In genomic region chr2:27627963-27628766, GRCh38 we compare ENCODE assay signal across 9 cellular contexts. TPM values are rescaled to one million over a fixed set of nuclear protein-coding genes. Genes with fewer than 3 reads are reported as not detected.
DNase-seq lines count a peak whose midpoint lies in the region; ATAC-seq and TF ChIP-seq lines count a peak whose summit lies in the region.
"Had no signal": no experiment of that assay in that cellular context is flagged by ENCODE, and none has a peak within 500 bp of the region (broad histone marks: within the 10 kb centered on the region; RNA-seq: fewer than 3 reads in every experiment).

No MANE protein-coding gene starts in this region.

- H3K27me3 Mint-ChIP-seq in activated T-cell treated with anti-CD3 and anti-CD28 coated beads, Interleukin-2, amount 50 U/mL, for 4 hours (ENCODE audit: low read depth): no peaks in the 10 kb centered on the region
- H3K27me3 Mint-ChIP-seq in activated T-cell treated with anti-CD3 and anti-CD28 coated beads, Interleukin-2, amount 50 U/mL, for 24 hours: no peaks in the 10 kb centered on the region
- H3K27me3 Mint-ChIP-seq: naive B cell had no signal

- peak overlapping the region; percentile 94 for H3K9ac ChIP-seq in PC-3 (ENCODE audit: low read length)

- intact Hi-C loops in PC-3 (cut with micrococcal nuclease): loop anchor here (1.0 to 2.0 kb wide), 3 partner anchors 77 to 219 kb away; partner anchors contain the start of genes IFT172 and PPM1G

- POLR2A ChIA-PET in PC-3 (lab: Charles Lee; ENCODE audit: unreplicated experiment): interaction anchor here (0.5 to 1.2 kb wide), 4 partner anchors 54 to 203 kb away, joined by 3 to 4 read pairs (median 3); no protein-coding TSS in a partner anchor

- H3K4me3 Mint-ChIP-seq in activated T-cell treated with anti-CD3 and anti-CD28 coated beads, Interleukin-2, amount 50 U/mL, for 4 hours: no peak overlapping the region
- no peak overlapping the region for H3K4me3 Mint-ChIP-seq in activated T-cell treated with anti-CD3 and anti-CD28 coated beads, Interleukin-2, amount 50 U/mL, for 24 hours

- no peaks in the 10 kb centered on the region for H4K20me1 ChIP-seq in PC-3 (ENCODE audit: low read length)

- H3K4me1 ChIP-seq in PC-3 (ENCODE audit: insufficient read depth, low read length) (peaks cover 25% of the 10 kb centered on the region), muscle layer of duodenum (ENCODE audit: control insufficient read depth in 1 of 2, insufficient read depth in 2 of 2, low read length in 2 of 2) (peaks cover 11 to 24% of the 10 kb centered on the region in 2 donors)

- peak overlapping the region; percentile 97 for H3K4me2 ChIP-seq in PC-3 (ENCODE audit: low read length)

- peak overlapping the region; percentile 92 for H3K27ac ChIP-seq in PC-3 (ENCODE audit: low read length)
- H3K27ac ChIP-seq in muscle layer of duodenum (ENCODE audit: low read length): peak overlapping the region; percentile 88

- CTCF ChIA-PET in PC-3 (lab: Charles Lee): interaction anchor here (0.6 to 0.8 kb wide), 2 partner anchors 24 to 55 kb away, joined by 3 to 5 read pairs; no protein-coding TSS in a partner anchor

- H3K27me3 ChIP-seq in PC-3 (ENCODE audit: low read length) (no peaks in the 10 kb centered on the region), muscle layer of duodenum (ENCODE audit: low read depth, low read length) (no peaks in the 10 kb centered on the region)

- TF ChIP-seq CTCF in PC-3 (conservative IDR thresholded peaks at IDR 0.05; ENCODE audit: low read depth, low read length): no peak
- no peak for TF ChIP-seq CTCF in epithelial cell of esophagus (IDR thresholded peaks at IDR 0.05; ENCODE audit: insufficient read depth, low read depth, low read length, missing control alignments)

- H3K9me3 Mint-ChIP-seq in activated T-cell treated with anti-CD3 and anti-CD28 coated beads, Interleukin-2, amount 50 U/mL, for 4 hours: no peaks in the 10 kb centered on the region
- H3K9me3 Mint-ChIP-seq in activated T-cell treated with anti-CD3 and anti-CD28 coated beads, Interleukin-2, amount 50 U/mL, for 24 hours: no peaks in the 10 kb centered on the region
- H3K9me3 Mint-ChIP-seq: naive B cell had no signal

- peaks cover 28% of the 10 kb centered on the region for H3K4me1 Mint-ChIP-seq in activated T-cell treated with anti-CD3 and anti-CD28 coated beads, Interleukin-2, amount 50 U/mL, for 4 hours (ENCODE audit: low read depth)
- H3K4me1 Mint-ChIP-seq in activated T-cell treated with anti-CD3 and anti-CD28 coated beads, Interleukin-2, amount 50 U/mL, for 24 hours (ENCODE audit: low read depth): peaks cover 24% of the 10 kb centered on the region

- H3K4me3 ChIP-seq in PC-3 (ENCODE audit: low read length): peak overlapping the region; percentile 87
- H3K4me3 ChIP-seq in epithelial cell of esophagus (ENCODE audit: low read length): peak overlapping the region; percentile 72
- H3K4me3 ChIP-seq in muscle layer of duodenum (ENCODE audit: low read depth in 1 of 2, low read length in 2 of 2): peak overlapping the region; percentile 91 to 97

- peaks cover 31% of the 10 kb centered on the region for H3K36me3 Mint-ChIP-seq in activated T-cell treated with anti-CD3 and anti-CD28 coated beads, Interleukin-2, amount 50 U/mL, for 4 hours (ENCODE audit: insufficient read depth)
- H3K36me3 Mint-ChIP-seq in activated T-cell treated with anti-CD3 and anti-CD28 coated beads, Interleukin-2, amount 50 U/mL, for 24 hours (ENCODE audit: low read depth): peaks cover 21% of the 10 kb centered on the region

- no peaks in the 10 kb centered on the region for H3F3A ChIP-seq in PC-3 (ENCODE audit: low read length, unreplicated experiment)

- H3K36me3 ChIP-seq in PC-3 (ENCODE audit: low read depth, low read length) (peaks cover 21% of the 10 kb centered on the region), muscle layer of duodenum (ENCODE audit: control insufficient read depth in 1 of 2, insufficient read depth in 2 of 2, low read length in 2 of 2) (peaks cover 24 to 29% of the 10 kb centered on the region in 2 donors)

- DNase-seq in activated T-cell treated with anti-CD3 and anti-CD28 coated beads, Interleukin-2, amount 50 U/mL, for 4 hours: no peak
- no peak for DNase-seq in activated T-cell treated with anti-CD3 and anti-CD28 coated beads, Interleukin-2, amount 50 U/mL, for 24 hours
- DNase-seq in PC-3: peak; percentile 94
- DNase-seq in epithelial cell of esophagus (ENCODE audit: low read depth): peak; percentile 96
- DNase-seq in NCI-H345 (lab: John Stamatoyannopoulos, UW): no peak
- no peak for DNase-seq in SKM-1 (lab: John Stamatoyannopoulos, UW; ENCODE audit: unreplicated experiment)

- H3K9me2 ChIP-seq in PC-3 (replicated peaks; ENCODE audit: low read length): peaks cover 3% of the 10 kb centered on the region; the same call in 1 of the 2 replicates

- H3K9me3 ChIP-seq in PC-3 (ENCODE audit: low read length) (no peaks in the 10 kb centered on the region), muscle layer of duodenum (ENCODE audit: control insufficient read depth in 1 of 2, low read length in 2 of 2) (no peaks in the 10 kb centered on the region)

- ATAC-seq in activated T-cell treated with anti-CD3 and anti-CD28 coated beads, Interleukin-2, amount 50 U/mL, for 4 hours: peak; percentile 64 to 65
- ATAC-seq in HG02840 (IDR thresholded peaks at IDR 0.05; ENCODE audit: low FRiP score, unreplicated experiment) (peak; percentile 23), PC-3 (peak; percentile 74)

- TSS peak; percentile 77 for BruUV-seq in PC-3 (replicated peaks; lab: Mats Ljungman, UMichigan)

- H3K27ac Mint-ChIP-seq in activated T-cell treated with anti-CD3 and anti-CD28 coated beads, Interleukin-2, amount 50 U/mL, for 24 hours: no peak overlapping the region

- H3K79me2 ChIP-seq in PC-3 (ENCODE audit: low read length): peaks cover 35% of the 10 kb centered on the region

- peak overlapping the region; percentile 90 for H2AFZ ChIP-seq in PC-3 (ENCODE audit: low read length)

RNA-seq across cellular contexts. Expression of gene CCDC121, which starts 0.6 kb away (rescaled TPM):
- under 1 TPM; 0.11 to 0.27 (median 0.25) TPM for total RNA-seq in activated T-cell treated with anti-CD3 and anti-CD28 coated beads, Interleukin-2, amount 50 U/mL, for 4 hours
- total RNA-seq in PC-3 (2014; rRNA removed): 0.87 and 2.7 TPM in 2 replicates

RNA-seq across cellular contexts. Expression of gene GPN1, which starts 0.7 kb away (rescaled TPM):
- 10 to 100 TPM; 66.5 to 76.6 (median 69.4) TPM for total RNA-seq in activated T-cell treated with anti-CD3 and anti-CD28 coated beads, Interleukin-2, amount 50 U/mL, for 4 hours
- 40.9 and 46.8 TPM in 2 replicates for total RNA-seq in PC-3 (2014; rRNA removed)

RNA-seq across cellular contexts. Expression of gene SUPT7L, which starts 35.2 kb away (rescaled TPM):
- 10 to 100 TPM; 23.6 to 31.4 (median 28.1) TPM for total RNA-seq in activated T-cell treated with anti-CD3 and anti-CD28 coated beads, Interleukin-2, amount 50 U/mL, for 4 hours
- 23.4 and 27.2 TPM in 2 replicates for total RNA-seq in PC-3 (2014; rRNA removed)

RNA-seq across cellular contexts. Expression of gene SLC4A1AP, which starts 35.5 kb away (rescaled TPM):
- 10 to 100 TPM; 32.7 to 37.5 (median 32.7) TPM for total RNA-seq in activated T-cell treated with anti-CD3 and anti-CD28 coated beads, Interleukin-2, amount 50 U/mL, for 4 hours
- total RNA-seq in PC-3 (2014; rRNA removed): 29.1 and 30.3 TPM in 2 replicates

RNA-seq across cellular contexts. Expression of gene ZNF512, which starts 45.3 kb away (rescaled TPM):
- total RNA-seq in activated T-cell treated with anti-CD3 and anti-CD28 coated beads, Interleukin-2, amount 50 U/mL, for 4 hours: 10 to 100 TPM; 13.6 to 16.6 (median 16.4) TPM
- total RNA-seq in PC-3 (2014; rRNA removed): not detected in 2 replicates

Comparison
In these comparisons a context has a peak if more than half of its experiments do, and no peak if none do; other contexts are left out.
1. ATAC-seq: peak in every context shown above with its lines; median percentile 74 in PC-3; 64 in activated T-cell treated with anti-CD3 and anti-CD28 coated beads, Interleukin-2, amount 50 U/mL, for 4 hours; 23 in HG02840.
2. DNase-seq: peak in PC-3 (single experiment) and epithelial cell of esophagus (single experiment); none in activated T-cell treated with anti-CD3 and anti-CD28 coated beads, Interleukin-2, amount 50 U/mL, for 4 hours (single experiment), activated T-cell treated with anti-CD3 and anti-CD28 coated beads, Interleukin-2, amount 50 U/mL, for 24 hours (single experiment), NCI-H345 (single experiment) and SKM-1 (single experiment).
3. Peak in every context shown above with its lines, with median percentiles within 50 percentile points of each other: H3K4me3 ChIP-seq.